In the genomic region with DNA sequence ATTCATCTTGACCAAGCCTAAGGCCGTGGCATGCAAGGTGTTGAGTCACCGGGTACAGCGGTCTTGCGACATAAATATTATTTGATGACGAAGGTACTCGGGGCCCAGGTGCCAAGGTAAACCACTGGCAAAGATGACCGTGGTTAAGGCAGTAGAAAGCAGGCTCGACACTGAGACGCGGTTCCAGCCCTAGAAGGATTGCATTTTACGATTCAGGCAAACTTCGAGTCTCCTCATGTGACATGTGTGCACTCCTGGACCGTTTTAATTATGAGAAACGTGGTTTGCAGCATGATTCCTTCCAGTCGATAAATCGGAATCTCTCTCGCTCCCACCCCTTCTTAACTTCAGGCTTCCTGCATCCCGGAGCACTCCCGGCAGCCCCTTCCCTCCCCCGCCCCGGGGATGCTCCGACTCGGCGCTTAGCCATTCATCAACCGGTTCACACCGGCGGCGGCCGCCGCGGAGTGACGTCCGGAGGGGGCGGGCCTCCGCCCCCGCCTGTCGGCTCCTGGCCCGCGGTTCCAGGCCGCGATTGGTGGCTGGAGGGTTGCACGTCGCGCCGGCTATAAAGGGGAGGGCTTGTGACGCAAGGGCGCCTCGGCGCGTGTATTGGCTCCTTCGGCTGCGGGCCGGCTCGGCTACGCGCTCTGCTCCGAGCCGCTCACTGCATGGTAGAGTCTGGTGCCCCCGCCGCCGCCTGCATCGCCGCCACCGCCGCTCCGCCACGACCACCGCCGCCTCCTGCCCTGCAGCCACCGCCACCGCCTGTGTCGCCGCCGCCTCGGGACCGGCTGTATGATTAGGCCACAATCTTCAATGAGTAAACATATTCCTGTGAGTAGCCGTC, we compare ENCODE assay signal across 1 cellular context.
TF ChIP-seq lines count a peak whose summit lies in the region.

TSS of gene LOC128125822 (plus strand) at position 598 of the 850 bp plus-strand sequence.
TSS of gene PTP4A1 (plus strand) at position 598 of the 850 bp plus-strand sequence. CDS start 4,401 bp downstream, outside the sequence.

TF ChIP-seq in HepG2, 621 proteins besides CTCF, POLR2A, EP300 and RAD21 (continued from another document and continues in another):
- TF ChIP-seq, protein P1, sequence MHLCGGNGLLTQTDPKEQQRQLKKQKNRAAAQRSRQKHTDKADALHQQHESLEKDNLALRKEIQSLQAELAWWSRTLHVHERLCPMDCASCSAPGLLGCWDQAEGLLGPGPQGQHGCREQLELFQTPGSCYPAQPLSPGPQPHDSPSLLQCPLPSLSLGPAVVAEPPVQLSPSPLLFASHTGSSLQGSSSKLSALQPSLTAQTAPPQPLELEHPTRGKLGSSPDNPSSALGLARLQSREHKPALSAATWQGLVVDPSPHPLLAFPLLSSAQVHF (CRISPR knock-in tag; IDR thresholded peaks at IDR 0.05), result peak; percentile 97
- TF ChIP-seq ZNF3 (CRISPR knock-in tag; IDR thresholded peaks at IDR 0.05) (peak; percentile 83), ATF4 (CRISPR knock-in tag; IDR thresholded peaks at IDR 0.05) (peak in 1 of 2 experiments; percentile 53; a peak in 2 of 4 replicates), ZNF569 (CRISPR knock-in tag; IDR thresholded peaks at IDR 0.05; ENCODE audit: borderline replicate concordance) (no peak), ZFX (CRISPR knock-in tag; IDR thresholded peaks at IDR 0.05; ENCODE audit: low read depth) (peak; percentile 52; the same call in 1 of the 2 replicates), IRF9 (CRISPR knock-in tag; IDR thresholded peaks at IDR 0.05; ENCODE audit: borderline replicate concordance) (no peak), HNF4G (IDR thresholded peaks at IDR 0.05; ENCODE audit: borderline replicate concordance, low read depth, low read length) (peak; percentile 22; the same call in 1 of the 2 replicates), HNF4G (CRISPR knock-in tag; IDR thresholded peaks at IDR 0.05; ENCODE audit: borderline replicate concordance, low read depth) (no peak), SRY (CRISPR knock-in tag; IDR thresholded peaks at IDR 0.05) (peak; percentile 76; the same call in 1 of the 2 replicates), KLF6 (CRISPR knock-in tag; IDR thresholded peaks at IDR 0.05) (no peak; the same call in none of the 2 replicates), ZFP62 (CRISPR knock-in tag; IDR thresholded peaks at IDR 0.05) (no peak), ZNF326 (CRISPR knock-in tag; IDR thresholded peaks at IDR 0.05; ENCODE audit: borderline replicate concordance) (no peak), MTERF4 (CRISPR knock-in tag; IDR thresholded peaks at IDR 0.05) (peak; percentile 69), ZNF549 (CRISPR knock-in tag; IDR thresholded peaks at IDR 0.05) (no peak), DRAP1 (CRISPR knock-in tag; IDR thresholded peaks at IDR 0.05) (peak; percentile 98), ZNF124 (CRISPR knock-in tag; IDR thresholded peaks at IDR 0.05) (0 out of 2 replicates have a peak, but pooled peaks have one; percentile 16), TOPORS (CRISPR knock-in tag; IDR thresholded peaks at IDR 0.05) (peak; percentile 84), GABPB1 (CRISPR knock-in tag; IDR thresholded peaks at IDR 0.05) (peak; percentile 80; the same call in 1 of the 2 replicates), BCL3 (CRISPR knock-in tag; IDR thresholded peaks at IDR 0.05) (no peak), SMAD9 (CRISPR knock-in tag; IDR thresholded peaks at IDR 0.05) (no peak), EHMT2 (IDR thresholded peaks at IDR 0.05; ENCODE audit: borderline replicate concordance, low read depth, low read length) (no peak), MAFG (CRISPR knock-in tag; IDR thresholded peaks at IDR 0.05) (no peak; the same call in 1 of the 2 replicates), CCDC6 (CRISPR knock-in tag; IDR thresholded peaks at IDR 0.05) (peak; percentile 82; the same call in 1 of the 2 replicates), ADNP (CRISPR knock-in tag; IDR thresholded peaks at IDR 0.05) (no peak), PAWR (CRISPR knock-in tag; IDR thresholded peaks at IDR 0.05; ENCODE audit: borderline replicate concordance) (peak; percentile 75; the same call in 1 of the 2 replicates), NFKBIZ (CRISPR knock-in tag; IDR thresholded peaks at IDR 0.05) (peak; percentile 71; the same call in 1 of the 2 replicates), TCF7L2 (IDR thresholded peaks at IDR 0.05; ENCODE audit: low read depth, low read length) (no peak), SUZ12 (IDR thresholded peaks at IDR 0.05; ENCODE audit: low read depth, low read length) (no peak), MAF1 (CRISPR knock-in tag; IDR thresholded peaks at IDR 0.05; ENCODE audit: borderline replicate concordance) (0 out of 2 replicates have a peak, but pooled peaks have one; percentile 39), GATAD1 (CRISPR knock-in tag; IDR thresholded peaks at IDR 0.05) (no peak), ZBTB3 (CRISPR knock-in tag; IDR thresholded peaks at IDR 0.05; ENCODE audit: borderline replicate concordance, low read depth) (peak; percentile 69; the same call in 1 of the 2 replicates), ELF3 (CRISPR knock-in tag; IDR thresholded peaks at IDR 0.05) (peak; percentile 77; the same call in 1 of the 2 replicates), ZFP36 (IDR thresholded peaks at IDR 0.05; ENCODE audit: borderline replicate concordance, low read depth, low read length, partially characterized antibody) (no peak), ZNF253 (CRISPR knock-in tag; IDR thresholded peaks at IDR 0.05; ENCODE audit: borderline replicate concordance) (no peak; the same call in 1 of the 2 replicates)
- TF ChIP-seq, protein P2, sequence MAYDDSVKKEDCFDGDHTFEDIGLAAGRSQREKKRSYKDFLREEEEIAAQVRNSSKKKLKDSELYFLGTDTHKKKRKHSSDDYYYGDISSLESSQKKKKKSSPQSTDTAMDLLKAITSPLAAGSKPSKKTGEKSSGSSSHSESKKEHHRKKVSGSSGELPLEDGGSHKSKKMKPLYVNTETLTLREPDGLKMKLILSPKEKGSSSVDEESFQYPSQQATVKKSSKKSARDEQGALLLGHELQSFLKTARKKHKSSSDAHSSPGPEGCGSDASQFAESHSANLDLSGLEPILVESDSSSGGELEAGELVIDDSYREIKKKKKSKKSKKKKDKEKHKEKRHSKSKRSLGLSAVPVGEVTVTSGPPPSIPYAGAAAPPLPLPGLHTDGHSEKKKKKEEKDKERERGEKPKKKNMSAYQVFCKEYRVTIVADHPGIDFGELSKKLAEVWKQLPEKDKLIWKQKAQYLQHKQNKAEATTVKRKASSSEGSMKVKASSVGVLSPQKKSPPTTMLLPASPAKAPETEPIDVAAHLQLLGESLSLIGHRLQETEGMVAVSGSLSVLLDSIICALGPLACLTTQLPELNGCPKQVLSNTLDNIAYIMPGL (CRISPR knock-in tag; IDR thresholded peaks at IDR 0.05; ENCODE audit: borderline replicate concordance in 1 of 2, low read depth in 1 of 2), result peak in 1 of 2 experiments; percentile 85; a peak in 3 of 4 replicates
- TF ChIP-seq, protein P3, sequence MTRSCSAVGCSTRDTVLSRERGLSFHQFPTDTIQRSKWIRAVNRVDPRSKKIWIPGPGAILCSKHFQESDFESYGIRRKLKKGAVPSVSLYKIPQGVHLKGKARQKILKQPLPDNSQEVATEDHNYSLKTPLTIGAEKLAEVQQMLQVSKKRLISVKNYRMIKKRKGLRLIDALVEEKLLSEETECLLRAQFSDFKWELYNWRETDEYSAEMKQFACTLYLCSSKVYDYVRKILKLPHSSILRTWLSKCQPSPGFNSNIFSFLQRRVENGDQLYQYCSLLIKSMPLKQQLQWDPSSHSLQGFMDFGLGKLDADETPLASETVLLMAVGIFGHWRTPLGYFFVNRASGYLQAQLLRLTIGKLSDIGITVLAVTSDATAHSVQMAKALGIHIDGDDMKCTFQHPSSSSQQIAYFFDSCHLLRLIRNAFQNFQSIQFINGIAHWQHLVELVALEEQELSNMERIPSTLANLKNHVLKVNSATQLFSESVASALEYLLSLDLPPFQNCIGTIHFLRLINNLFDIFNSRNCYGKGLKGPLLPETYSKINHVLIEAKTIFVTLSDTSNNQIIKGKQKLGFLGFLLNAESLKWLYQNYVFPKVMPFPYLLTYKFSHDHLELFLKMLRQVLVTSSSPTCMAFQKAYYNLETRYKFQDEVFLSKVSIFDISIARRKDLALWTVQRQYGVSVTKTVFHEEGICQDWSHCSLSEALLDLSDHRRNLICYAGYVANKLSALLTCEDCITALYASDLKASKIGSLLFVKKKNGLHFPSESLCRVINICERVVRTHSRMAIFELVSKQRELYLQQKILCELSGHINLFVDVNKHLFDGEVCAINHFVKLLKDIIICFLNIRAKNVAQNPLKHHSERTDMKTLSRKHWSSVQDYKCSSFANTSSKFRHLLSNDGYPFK (CRISPR knock-in tag; IDR thresholded peaks at IDR 0.05; ENCODE audit: borderline replicate concordance), result peak; percentile 51; the same call in 1 of the 2 replicates
- TF ChIP-seq, protein P4, sequence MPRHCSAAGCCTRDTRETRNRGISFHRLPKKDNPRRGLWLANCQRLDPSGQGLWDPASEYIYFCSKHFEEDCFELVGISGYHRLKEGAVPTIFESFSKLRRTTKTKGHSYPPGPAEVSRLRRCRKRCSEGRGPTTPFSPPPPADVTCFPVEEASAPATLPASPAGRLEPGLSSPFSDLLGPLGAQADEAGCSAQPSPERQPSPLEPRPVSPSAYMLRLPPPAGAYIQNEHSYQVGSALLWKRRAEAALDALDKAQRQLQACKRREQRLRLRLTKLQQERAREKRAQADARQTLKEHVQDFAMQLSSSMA (CRISPR knock-in tag; IDR thresholded peaks at IDR 0.05), result no peak; the same call in 1 of the 2 replicates
- TF ChIP-seq, protein P5, sequence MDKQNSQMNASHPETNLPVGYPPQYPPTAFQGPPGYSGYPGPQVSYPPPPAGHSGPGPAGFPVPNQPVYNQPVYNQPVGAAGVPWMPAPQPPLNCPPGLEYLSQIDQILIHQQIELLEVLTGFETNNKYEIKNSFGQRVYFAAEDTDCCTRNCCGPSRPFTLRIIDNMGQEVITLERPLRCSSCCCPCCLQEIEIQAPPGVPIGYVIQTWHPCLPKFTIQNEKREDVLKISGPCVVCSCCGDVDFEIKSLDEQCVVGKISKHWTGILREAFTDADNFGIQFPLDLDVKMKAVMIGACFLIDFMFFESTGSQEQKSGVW (CRISPR knock-in tag; IDR thresholded peaks at IDR 0.05; ENCODE audit: borderline replicate concordance), result no peak
- TF ChIP-seq, protein P6, sequence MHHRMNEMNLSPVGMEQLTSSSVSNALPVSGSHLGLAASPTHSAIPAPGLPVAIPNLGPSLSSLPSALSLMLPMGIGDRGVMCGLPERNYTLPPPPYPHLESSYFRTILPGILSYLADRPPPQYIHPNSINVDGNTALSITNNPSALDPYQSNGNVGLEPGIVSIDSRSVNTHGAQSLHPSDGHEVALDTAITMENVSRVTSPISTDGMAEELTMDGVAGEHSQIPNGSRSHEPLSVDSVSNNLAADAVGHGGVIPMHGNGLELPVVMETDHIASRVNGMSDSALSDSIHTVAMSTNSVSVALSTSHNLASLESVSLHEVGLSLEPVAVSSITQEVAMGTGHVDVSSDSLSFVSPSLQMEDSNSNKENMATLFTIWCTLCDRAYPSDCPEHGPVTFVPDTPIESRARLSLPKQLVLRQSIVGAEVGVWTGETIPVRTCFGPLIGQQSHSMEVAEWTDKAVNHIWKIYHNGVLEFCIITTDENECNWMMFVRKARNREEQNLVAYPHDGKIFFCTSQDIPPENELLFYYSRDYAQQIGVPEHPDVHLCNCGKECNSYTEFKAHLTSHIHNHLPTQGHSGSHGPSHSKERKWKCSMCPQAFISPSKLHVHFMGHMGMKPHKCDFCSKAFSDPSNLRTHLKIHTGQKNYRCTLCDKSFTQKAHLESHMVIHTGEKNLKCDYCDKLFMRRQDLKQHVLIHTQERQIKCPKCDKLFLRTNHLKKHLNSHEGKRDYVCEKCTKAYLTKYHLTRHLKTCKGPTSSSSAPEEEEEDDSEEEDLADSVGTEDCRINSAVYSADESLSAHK (CRISPR knock-in tag; IDR thresholded peaks at IDR 0.05; ENCODE audit: borderline replicate concordance), result 0 out of 2 replicates have a peak, but pooled peaks have one; percentile 49
- TF ChIP-seq, protein P7, sequence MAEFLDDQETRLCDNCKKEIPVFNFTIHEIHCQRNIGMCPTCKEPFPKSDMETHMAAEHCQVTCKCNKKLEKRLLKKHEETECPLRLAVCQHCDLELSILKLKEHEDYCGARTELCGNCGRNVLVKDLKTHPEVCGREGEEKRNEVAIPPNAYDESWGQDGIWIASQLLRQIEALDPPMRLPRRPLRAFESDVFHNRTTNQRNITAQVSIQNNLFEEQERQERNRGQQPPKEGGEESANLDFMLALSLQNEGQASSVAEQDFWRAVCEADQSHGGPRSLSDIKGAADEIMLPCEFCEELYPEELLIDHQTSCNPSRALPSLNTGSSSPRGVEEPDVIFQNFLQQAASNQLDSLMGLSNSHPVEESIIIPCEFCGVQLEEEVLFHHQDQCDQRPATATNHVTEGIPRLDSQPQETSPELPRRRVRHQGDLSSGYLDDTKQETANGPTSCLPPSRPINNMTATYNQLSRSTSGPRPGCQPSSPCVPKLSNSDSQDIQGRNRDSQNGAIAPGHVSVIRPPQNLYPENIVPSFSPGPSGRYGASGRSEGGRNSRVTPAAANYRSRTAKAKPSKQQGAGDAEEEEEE (CRISPR knock-in tag; IDR thresholded peaks at IDR 0.05; ENCODE audit: borderline replicate concordance), result peak; percentile 93; the same call in 1 of the 2 replicates
